ENCODE assay signal across 8 cellular contexts in genomic region chr9:100598641-100599145, GRCh38. TPM values are rescaled to one million over a fixed set of nuclear protein-coding genes. Genes with fewer than 3 reads are reported as not detected.
DNase-seq lines count a peak whose midpoint lies in the region; ATAC-seq, FAIRE-seq and TF ChIP-seq lines count a peak whose summit lies in the region.

No MANE protein-coding gene starts in this region.

- H3K36me3 ChIP-seq in bronchial epithelial cell (ENCODE audit: control insufficient read depth, insufficient read depth, low read length) = no peaks in the 10 kb centered on the region

- peak overlapping the region; percentile 60 for H3K4me3 ChIP-seq in WI38 (ENCODE audit: low read depth, low read length)
- H3K4me3 ChIP-seq in bronchial epithelial cell (ENCODE audit: low read depth, low read length) = peak overlapping the region; percentile 38

- DNase-seq in NCI-H2081 treated with DMSO at 0.1 percent for 48 hours (lab: John Stamatoyannopoulos, UW) (peak; percentile 63), bronchial epithelial cell (ENCODE audit: low read depth) (peak; percentile 72), inferior parietal cortex (ENCODE audit: extremely low spot score) (peak; percentile 85)
- DNase-seq in stimulated activated CD4-positive, alpha-beta T cell treated with anti-CD3 and anti-CD28 coated beads, Interleukin-12 subunit alpha, Interleukin-12 subunit beta, amount 100 ng/mL, for 4 hours = peak; percentile 82

- H3K27me3 ChIP-seq in bronchial epithelial cell (ENCODE audit: control insufficient read depth, insufficient read depth, low read length) = no peaks in the 10 kb centered on the region

- ATAC-seq in GM18520 (IDR thresholded peaks at IDR 0.05; ENCODE audit: unreplicated experiment) (peak; percentile 46), HG03039 (IDR thresholded peaks at IDR 0.05; ENCODE audit: unreplicated experiment) (peak; percentile 66)

- no peak for FAIRE-seq in bronchial epithelial cell (lab: Jason Lieb, UNC)

- TF ChIP-seq CTCF in 22Rv1 (IDR thresholded peaks at IDR 0.05) (no peak), WI38 (IDR thresholded peaks at IDR 0.05; ENCODE audit: low read depth, low read length) (no peak), bronchial epithelial cell (IDR thresholded peaks at IDR 0.05; ENCODE audit: insufficient read depth, low read length, severe bottlenecking) (no peak)

- H3K27ac ChIP-seq in 22Rv1 = peak overlapping the region; percentile 69

RNA-seq across cellular contexts. Expression of gene CAVIN4, which starts 20.8 kb away (rescaled TPM):
- total RNA-seq in bronchial epithelial cell = 0.26 and 0.53 TPM in 2 replicates

Comparison
In these comparisons a context has a peak if more than half of its experiments do, and no peak if none do; other contexts are left out.
1. Peak in every context shown above with its lines: DNase-seq, ATAC-seq, H3K4me3 ChIP-seq and H3K27ac ChIP-seq.